ENCODE assay signal across 9 cellular contexts in genomic region chr17:7177954-7178477, GRCh38. TPM values are rescaled to one million over a fixed set of nuclear protein-coding genes. Genes with fewer than 3 reads are reported as not detected.
A peak's percentile ranks its signal among the peaks of the same experiment; 100 is the strongest.
DNase-seq lines count a peak whose midpoint lies in the region; ATAC-seq, FAIRE-seq and TF ChIP-seq lines count a peak whose summit lies in the region.
"Had no signal": no experiment of that assay in that cellular context is flagged by ENCODE, and none has a peak within 500 bp of the region (broad histone marks: within the 10 kb centered on the region; RNA-seq: fewer than 3 reads in every experiment).

No MANE protein-coding gene starts in this region.

- no peak overlapping the region for H2BK12ac ChIP-seq in H1 (ENCODE audit: low read depth, low read length)

- DNase-seq in DMS 273 (lab: John Stamatoyannopoulos, UW; ENCODE audit: unreplicated experiment) = peak; percentile 33
- DNase-seq in DMS 273 treated with DMSO at 0.1 percent for 48 hours (lab: John Stamatoyannopoulos, UW) = no peak
- no peak for DNase-seq in OCI-LY7 (ENCODE audit: low spot score)
- DNase-seq in H1 (ENCODE audit: low read depth in 1 of 2, low spot score in 2 of 2) = peak in 1 of 2 experiments; percentile 77
- peak in 2 of 6 donors; percentile 13 to 54 for DNase-seq in pancreas
- DNase-seq in NCI-H1436 (lab: John Stamatoyannopoulos, UW) = no peak
- DNase-seq in GM13977 (ENCODE audit: low spot score) = no peak

- H2AK5ac ChIP-seq in H1 (ENCODE audit: low read depth, low read length) = no peak overlapping the region

- intact Hi-C loops in OCI-LY7 (cut with micrococcal nuclease; ENCODE audit: unreplicated experiment) (no loop called here), pancreas (cut with DNase I) (loop anchor here in 1 of 3 donors (10.0 kb wide), 1 partner anchor 123 kb away; no protein-coding TSS in a partner anchor)

- H2AFZ ChIP-seq in OCI-LY7 (ENCODE audit: low read length) (peak overlapping the region; percentile 20; the same call in 1 of the 2 replicates), H1 (ENCODE audit: low read length) (peak overlapping the region; percentile 98)

- no peak overlapping the region for H3K14ac ChIP-seq in H1 (ENCODE audit: insufficient read length)

- 8% methylated on average over 17 of the region's 18 CpGs; no CpG with 5 or more reads in 1 of the 2 experiments for WGBS in H1 (ENCODE audit: extremely low coverage in 1 of 2, insufficient coverage in 1 of 2, insufficient read length in 1 of 2, insufficient replicate concordance in 2 of 2, low coverage in 1 of 2, low lambda C conversion rate in 2 of 2, missing lambda C conversion rate in 1 of 2), 2 experiments
- 4 to 7% methylated on average over 18 of the region's 18 CpGs for WGBS in pancreas, 2 donors

- H4K5ac ChIP-seq in H1 (ENCODE audit: insufficient read length, low read depth, low read length) = no peak overlapping the region

- H3K4me2 ChIP-seq in OCI-LY7 (ENCODE audit: low read length) (peak overlapping the region; percentile 41), H1 (ENCODE audit: insufficient read depth in 1 of 2, low read depth in 2 of 2, low read length in 2 of 2) (peak overlapping the region; percentile 79 to 99)

- peak overlapping the region; percentile 49; the same call in 1 of the 2 replicates for H3K18ac ChIP-seq in H1 (ENCODE audit: extremely low read depth, low read length)

- H2BK120ac ChIP-seq in H1 (replicated peaks; ENCODE audit: low read depth, low read length) = no peak overlapping the region

- H3K27me3 ChIP-seq in H1 (replicated peaks in 1 of 4; ENCODE audit: control insufficient read depth in 3 of 4, extremely low read depth in 1 of 4, insufficient read depth in 3 of 4, low read length in 3 of 4) (peaks cover 0 to 28% (median 21%) of the 10 kb centered on the region in 4 experiments; a peak in 6 of 7 replicates), pancreas (no peaks in the 10 kb centered on the region)

- H3K4me3 ChIP-seq in OCI-LY7 (ENCODE audit: low read depth, low read length, poor library complexity, severe bottlenecking) (peak overlapping the region; percentile 21), H1 (ENCODE audit: extremely low read depth in 1 of 4, insufficient read depth in 2 of 4, low read depth in 3 of 4, low read length in 4 of 4) (peak overlapping the region; percentile 52 to 86 (median 58)), pancreas (peak overlapping the region in 2 of 4 donors; percentile 30 to 35)

- POLR2A ChIA-PET in OCI-LY7 (lab: Charles Lee) = interaction anchor here (0.6 kb wide), 1 partner anchor 327 kb away, joined by 3 read pairs; no protein-coding TSS in a partner anchor
- POLR2A ChIA-PET in H1 (lab: Charles Lee; ENCODE audit: partially characterized antibody) = interaction anchor here (1.1 to 3.3 kb wide), 13 partner anchors 8 to 182 kb away, joined by 3 to 15 read pairs (median 4); partner anchors contain the start of gene ALOX12

- no peak for TF ChIP-seq RAD21 in H1 (IDR thresholded peaks at IDR 0.05 in 1 of 2, conservative IDR thresholded peaks at IDR 0.05 in 1 of 2; ENCODE audit: low read depth in 2 of 2, low read length in 2 of 2)

- no peak overlapping the region for H3K4ac ChIP-seq in H1 (replicated peaks; ENCODE audit: insufficient read length, low read depth, low read length)

- H3K9me3 ChIP-seq in OCI-LY7 (ENCODE audit: low read length) (peaks cover 8% of the 10 kb centered on the region), H1 (ENCODE audit: insufficient read depth in 2 of 2, low read depth in 1 of 2, low read length in 1 of 2) (no peaks in the 10 kb centered on the region), pancreas (no peaks in the 10 kb centered on the region)

- in situ Hi-C loops in GM13977 (cut with MboI; ENCODE audit: low pct_unique_long_range_greater_than_20kb, low sequenced_read_pairs, unreplicated experiment) = no loop called here

- no peak overlapping the region for H3K56ac ChIP-seq in H1 (replicated peaks; ENCODE audit: insufficient read length, low read depth, low read length)

- H3K79me2 ChIP-seq in OCI-LY7 (ENCODE audit: insufficient read depth, low read depth, low read length) (no peaks in the 10 kb centered on the region), H1 (ENCODE audit: control insufficient read depth in 1 of 2, insufficient read depth in 2 of 2, low read length in 2 of 2) (no peaks in the 10 kb centered on the region)

- no peak overlapping the region for H2BK20ac ChIP-seq in H1 (ENCODE audit: low read length)

- TF ChIP-seq CTCF in OCI-LY7 (conservative IDR thresholded peaks at IDR 0.05; ENCODE audit: low read length) (no peak), H1 (IDR thresholded peaks at IDR 0.05; ENCODE audit: control extremely low read depth in 1 of 3, insufficient read depth in 1 of 3, low read depth in 1 of 3, low read length in 3 of 3) (no peak), pancreas (IDR thresholded peaks at IDR 0.05) (no peak), GM13977 (IDR thresholded peaks at IDR 0.05; ENCODE audit: extremely low read depth, insufficient read depth, missing control alignments) (no peak)

- H4K20me1 ChIP-seq in OCI-LY7 (ENCODE audit: insufficient read depth, low read length) (no peaks in the 10 kb centered on the region), H1 (replicated peaks in 1 of 2; ENCODE audit: control insufficient read depth in 1 of 2, insufficient read depth in 2 of 2, low read length in 2 of 2) (peaks cover 0 to 21% of the 10 kb centered on the region in 2 experiments)

- peak overlapping the region; percentile 36; the same call in 1 of the 2 replicates for H2BK15ac ChIP-seq in H1 (ENCODE audit: low read length)

- H3K4me1 ChIP-seq in OCI-LY7 (ENCODE audit: insufficient read depth, low read length, poor library complexity, severe bottlenecking) (peaks cover 10% of the 10 kb centered on the region), H1 (replicated peaks in 1 of 4; ENCODE audit: control insufficient read depth in 3 of 4, insufficient read depth in 4 of 4, low read length in 3 of 4) (peaks cover 0 to 23% (median 11%) of the 10 kb centered on the region in 4 experiments; a peak in 6 of 7 replicates), pancreas (peaks cover 0 to 5% (median 0%) of the 10 kb centered on the region in 3 donors)

- CTCF ChIA-PET in OCI-LY7 (lab: Charles Lee; ENCODE audit: unreplicated experiment) (interaction anchor here (0.5 to 1.1 kb wide), 3 partner anchors 53 to 167 kb away, joined by 3 to 5 read pairs (median 4); no protein-coding TSS in a partner anchor), H1 (lab: Charles Lee; ENCODE audit: partially characterized antibody) (interaction anchor here (0.8 to 4.7 kb wide), 36 partner anchors 8 to 382 kb away, joined by 3 to 50 read pairs (median 5); partner anchors contain the start of genes SLC16A11 and SLC16A13)

- H3K36me3 ChIP-seq in OCI-LY7 (ENCODE audit: insufficient read depth, low read length) (no peaks in the 10 kb centered on the region), H1 (ENCODE audit: control insufficient read depth in 2 of 4, insufficient read depth in 4 of 4, low read length in 3 of 4) (no peaks in the 10 kb centered on the region; a peak in 1 of 8 replicates), pancreas (no peaks in the 10 kb centered on the region)

- ATAC-seq in pancreas = peak; percentile 35 to 48 (median 41)
- no peak for ATAC-seq in HG03280 (IDR thresholded peaks at IDR 0.05; ENCODE audit: unreplicated experiment)

- peak overlapping the region; percentile 38 for H4K91ac ChIP-seq in H1 (replicated peaks; ENCODE audit: insufficient read length, low read length)

- H3K27ac ChIP-seq in OCI-LY7 (ENCODE audit: low read depth, low read length, poor library complexity, severe bottlenecking) (no peak overlapping the region), H1 (ENCODE audit: low read depth, low read length) (no peak overlapping the region), pancreas (no peak overlapping the region)

- H3K23me2 ChIP-seq in H1 (ENCODE audit: low read depth, low read length) = peaks cover 38% of the 10 kb centered on the region

- no peaks in the 10 kb centered on the region for H3K9me2 ChIP-seq in OCI-LY7 (ENCODE audit: insufficient read depth, low read length)

- peak overlapping the region in 2 of 4 experiments; percentile 39 to 40; a peak in 3 of 7 replicates for H3K9ac ChIP-seq in H1 (replicated peaks in 1 of 4; ENCODE audit: extremely low read depth in 1 of 4, low read depth in 3 of 4, low read length in 3 of 4)

- peaks cover 8% of the 10 kb centered on the region; the same call in 1 of the 2 replicates for H3K79me1 ChIP-seq in H1 (ENCODE audit: low read depth, low read length)

- H4K8ac ChIP-seq in H1 (ENCODE audit: extremely low read depth, insufficient read depth, low read length) = no peak overlapping the region; the same call in none of the 2 replicates

- H2BK5ac ChIP-seq in H1 (ENCODE audit: low read depth, low read length) = no peak overlapping the region

- TF ChIP-seq EP300 in H1 (IDR thresholded peaks at IDR 0.05; ENCODE audit: borderline replicate concordance in 1 of 2, low read depth in 2 of 2, low read length in 2 of 2) = no peak

- no peak for TF ChIP-seq POLR2A in H1 (IDR thresholded peaks at IDR 0.05; ENCODE audit: control extremely low read depth in 1 of 2, low read depth in 2 of 2, low read length in 2 of 2)

- no peak overlapping the region for H3K23ac ChIP-seq in H1 (ENCODE audit: insufficient read length)

- no peak for FAIRE-seq in H1 (lab: Jason Lieb, UNC)
- FAIRE-seq in pancreas (lab: Jason Lieb, UNC) = no peak
- FAIRE-seq: A204.1 had no signal

- no TSS peak for BruUV-seq in OCI-LY7 (replicated peaks; lab: Mats Ljungman, UMichigan)

RNA-seq across cellular contexts. Expression of gene ASGR1, which starts 1.2 kb away (rescaled TPM):
- 0.23 and 1.1 TPM in 2 replicates for total RNA-seq in OCI-LY7 (2014; rRNA removed; shearing (Covaris generic))
- total RNA-seq in OCI-LY7 (2022) = 0.85 and 1.2 TPM in 2 replicates
- total RNA-seq in H1 (2021; fragmentation: NEBNext Ultra II Directional; extraction: Animal tissue kit (Norgen Biotek cat#: 25700)) = 8.6 and 10.8 TPM in 2 replicates
- 14.5 and 16.1 TPM in 2 replicates for polyA plus RNA-seq in H1 (2011; rRNA removed)
- polyA plus RNA-seq in H1 (2011; cell fraction: cytosol; rRNA removed) = 16.1 TPM
- polyA plus RNA-seq in H1 (2011; cell fraction: nucleus; rRNA removed) = 29.5 TPM
- 7.0 to 16.3 TPM (median 14.5 TPM) in 4 replicates for polyA plus RNA-seq in H1 (2012, experiment 1 of 2)
- polyA plus RNA-seq in H1 (2012, experiment 2 of 2) = 11.2 TPM
- polyA plus RNA-seq in H1 (2013, experiment 1 of 2) = 9.1 TPM
- 8.6 TPM for polyA plus RNA-seq in H1 (2013, experiment 2 of 2)
- polyA minus RNA-seq in H1 (2011; rRNA and poly(A)+ RNA removed) = 3.9 and 4.1 TPM in 2 replicates
- polyA minus RNA-seq in H1 (2011; cell fraction: cytosol; rRNA and poly(A)+ RNA removed) = 5.0 TPM
- 4.8 TPM for polyA minus RNA-seq in H1 (2011; cell fraction: nucleus; rRNA and poly(A)+ RNA removed)
- under 1 TPM in 5 of 6 donors, not detected in 1; 0.28 to 0.75 (median 0.47) TPM for total RNA-seq in pancreas
- polyA plus RNA-seq in pancreas = 1 to 10 TPM; 1.2 to 2.6 TPM

RNA-seq across cellular contexts. Expression of gene DLG4, which starts 41.6 kb away (rescaled TPM):
- total RNA-seq in OCI-LY7 (2014; rRNA removed; shearing (Covaris generic)) = 9.0 and 15.4 TPM in 2 replicates
- total RNA-seq in OCI-LY7 (2022) (27.3 and 30.2 TPM in 2 replicates), pancreas (10 to 100 TPM in 1 of 6 donors, 1 to 10 TPM in 5; 2.8 to 11.3 (median 5.0) TPM)
- total RNA-seq in H1 (2021; fragmentation: NEBNext Ultra II Directional; extraction: Animal tissue kit (Norgen Biotek cat#: 25700)) = 43.1 and 45.9 TPM in 2 replicates
- polyA plus RNA-seq in H1 (2011; rRNA removed) (18.9 and 35.2 TPM in 2 replicates), pancreas (10 to 100 TPM; 16.1 to 19.8 TPM)
- polyA plus RNA-seq in H1 (2011; cell fraction: cytosol; rRNA removed) = 26.5 TPM
- 128 TPM for polyA plus RNA-seq in H1 (2011; cell fraction: nucleus; rRNA removed)
- polyA plus RNA-seq in H1 (2012, experiment 1 of 2) = 47.5 to 67.9 TPM (median 55.6 TPM) in 4 replicates
- polyA plus RNA-seq in H1 (2012, experiment 2 of 2) = 29.2 TPM
- polyA plus RNA-seq in H1 (2013, experiment 1 of 2) = 22.1 TPM
- polyA plus RNA-seq in H1 (2013, experiment 2 of 2) = 20.8 TPM
- polyA minus RNA-seq in H1 (2011; rRNA and poly(A)+ RNA removed) = 26.4 and 32.1 TPM in 2 replicates
- polyA minus RNA-seq in H1 (2011; cell fraction: cytosol; rRNA and poly(A)+ RNA removed) = 14.0 TPM
- 34.3 TPM for polyA minus RNA-seq in H1 (2011; cell fraction: nucleus; rRNA and poly(A)+ RNA removed)

RNA-seq across cellular contexts. Expression of gene ACADVL, which starts 41.7 kb away (rescaled TPM):
- total RNA-seq in OCI-LY7 (2014; rRNA removed; shearing (Covaris generic)) = 226 and 297 TPM in 2 replicates
- total RNA-seq in OCI-LY7 (2022) (204 and 238 TPM in 2 replicates), pancreas (100 to 1,000 TPM; 447 to 715 (median 568) TPM)
- total RNA-seq in H1 (2021; fragmentation: NEBNext Ultra II Directional; extraction: Animal tissue kit (Norgen Biotek cat#: 25700)) = 169 and 181 TPM in 2 replicates
- polyA plus RNA-seq in H1 (2011; rRNA removed) (231 and 317 TPM in 2 replicates), pancreas (1,000 to 10,000 TPM; 2,446 to 3,251 TPM)
- polyA plus RNA-seq in H1 (2011; cell fraction: cytosol; rRNA removed) = 253 TPM
- 2,578 TPM for polyA plus RNA-seq in H1 (2011; cell fraction: nucleus; rRNA removed)
- polyA plus RNA-seq in H1 (2012, experiment 1 of 2) = 291 to 353 TPM (median 315 TPM) in 4 replicates
- 193 TPM for polyA plus RNA-seq in H1 (2012, experiment 2 of 2)
- 219 TPM for polyA plus RNA-seq in H1 (2013, experiment 1 of 2)
- polyA plus RNA-seq in H1 (2013, experiment 2 of 2) = 201 TPM
- polyA minus RNA-seq in H1 (2011; rRNA and poly(A)+ RNA removed) = 103 and 130 TPM in 2 replicates
- polyA minus RNA-seq in H1 (2011; cell fraction: cytosol; rRNA and poly(A)+ RNA removed) = 56.4 TPM
- polyA minus RNA-seq in H1 (2011; cell fraction: nucleus; rRNA and poly(A)+ RNA removed) = 237 TPM

RNA-seq across cellular contexts. Expression of gene DVL2, which starts 56.3 kb away (rescaled TPM):
- total RNA-seq in OCI-LY7 (2014; rRNA removed; shearing (Covaris generic)) = 84.3 and 98.8 TPM in 2 replicates
- total RNA-seq in OCI-LY7 (2022) (99.9 and 100 TPM in 2 replicates), pancreas (10 to 100 TPM in 5 of 6 donors, 1 to 10 TPM in 1; 9.6 to 26.9 (median 13.7) TPM)
- total RNA-seq in H1 (2021; fragmentation: NEBNext Ultra II Directional; extraction: Animal tissue kit (Norgen Biotek cat#: 25700)) = 59.3 and 59.6 TPM in 2 replicates
- polyA plus RNA-seq in H1 (2011; rRNA removed) (19.0 and 29.7 TPM in 2 replicates), pancreas (10 to 100 TPM; 17.6 to 26.4 TPM)
- 15.8 TPM for polyA plus RNA-seq in H1 (2011; cell fraction: cytosol; rRNA removed)
- 56.7 TPM for polyA plus RNA-seq in H1 (2011; cell fraction: nucleus; rRNA removed)
- polyA plus RNA-seq in H1 (2012, experiment 1 of 2) = 47.0 to 54.8 TPM (median 48.8 TPM) in 4 replicates
- polyA plus RNA-seq in H1 (2012, experiment 2 of 2) = 44.2 TPM
- 28.5 TPM for polyA plus RNA-seq in H1 (2013, experiment 1 of 2)
- 25.2 TPM for polyA plus RNA-seq in H1 (2013, experiment 2 of 2)
- polyA minus RNA-seq in H1 (2011; rRNA and poly(A)+ RNA removed) = 20.1 and 32.9 TPM in 2 replicates
- polyA minus RNA-seq in H1 (2011; cell fraction: cytosol; rRNA and poly(A)+ RNA removed) = 19.4 TPM
- polyA minus RNA-seq in H1 (2011; cell fraction: nucleus; rRNA and poly(A)+ RNA removed) = 46.9 TPM
